In the genomic region with DNA sequence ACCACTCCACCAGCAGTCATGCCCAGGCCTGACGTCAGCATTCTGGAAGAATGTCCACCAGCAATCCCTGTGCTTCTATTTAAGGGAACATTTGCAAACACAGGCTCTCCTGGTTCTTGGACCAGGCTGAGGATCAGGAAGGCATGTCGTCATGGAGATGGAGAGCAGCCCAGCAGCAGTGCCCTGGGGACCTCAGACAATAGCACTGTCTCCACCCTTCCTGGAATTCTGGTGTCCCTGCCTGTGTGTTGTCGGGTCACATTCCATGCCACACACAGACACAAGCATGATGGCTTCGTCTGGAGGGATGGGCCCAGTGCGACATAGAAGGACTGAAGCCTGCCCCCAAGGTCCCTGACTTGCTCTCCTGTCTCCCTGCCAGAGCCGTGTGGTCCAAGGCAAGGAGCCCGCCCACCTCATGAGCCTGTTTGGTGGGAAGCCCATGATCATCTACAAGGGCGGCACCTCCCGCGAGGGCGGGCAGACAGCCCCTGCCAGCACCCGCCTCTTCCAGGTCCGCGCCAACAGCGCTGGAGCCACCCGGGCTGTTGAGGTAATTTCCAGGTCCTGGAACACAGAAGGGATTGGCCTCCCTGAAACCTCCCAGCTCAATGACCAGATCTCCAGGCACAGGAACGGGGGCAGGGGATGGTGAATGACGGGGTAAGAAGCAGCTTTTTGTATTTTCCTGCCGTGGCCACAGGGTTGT, we compare ENCODE assay signal across 2 cellular contexts.
TF ChIP-seq lines count a peak whose summit lies in the region.

No MANE protein-coding gene starts in this region.

TF ChIP-seq in HEK293, 187 proteins besides CTCF, POLR2A, EP300 and RAD21 (continued from another document):
- 0 out of 2 replicates have a peak, but pooled peaks have one; percentile 13 for TF ChIP-seq ZFHX2 (tag by site-specific recombination; conservative IDR thresholded peaks at IDR 0.05)
TF ChIP-seq in HEK293: peak in this region for 2.

TF ChIP-seq in HepG2, 621 proteins besides CTCF, POLR2A, EP300 and RAD21:
- TF ChIP-seq, protein P1, sequence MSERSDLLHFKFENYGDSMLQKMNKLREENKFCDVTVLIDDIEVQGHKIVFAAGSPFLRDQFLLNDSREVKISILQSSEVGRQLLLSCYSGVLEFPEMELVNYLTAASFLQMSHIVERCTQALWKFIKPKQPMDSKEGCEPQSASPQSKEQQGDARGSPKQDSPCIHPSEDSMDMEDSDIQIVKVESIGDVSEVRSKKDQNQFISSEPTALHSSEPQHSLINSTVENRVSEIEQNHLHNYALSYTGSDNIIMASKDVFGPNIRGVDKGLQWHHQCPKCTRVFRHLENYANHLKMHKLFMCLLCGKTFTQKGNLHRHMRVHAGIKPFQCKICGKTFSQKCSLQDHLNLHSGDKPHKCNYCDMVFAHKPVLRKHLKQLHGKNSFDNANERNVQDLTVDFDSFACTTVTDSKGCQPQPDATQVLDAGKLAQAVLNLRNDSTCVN (CRISPR knock-in tag; IDR thresholded peaks at IDR 0.05; ENCODE audit: borderline replicate concordance): no peak
- TF ChIP-seq, protein P2, sequence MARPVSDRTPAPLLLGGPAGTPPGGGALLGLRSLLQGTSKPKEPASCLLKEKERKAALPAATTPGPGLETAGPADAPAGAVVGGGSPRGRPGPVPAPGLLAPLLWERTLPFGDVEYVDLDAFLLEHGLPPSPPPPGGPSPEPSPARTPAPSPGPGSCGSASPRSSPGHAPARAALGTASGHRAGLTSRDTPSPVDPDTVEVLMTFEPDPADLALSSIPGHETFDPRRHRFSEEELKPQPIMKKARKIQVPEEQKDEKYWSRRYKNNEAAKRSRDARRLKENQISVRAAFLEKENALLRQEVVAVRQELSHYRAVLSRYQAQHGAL (CRISPR knock-in tag; IDR thresholded peaks at IDR 0.05; ENCODE audit: not compliant biosample characterization): no peak
- TF ChIP-seq, protein P3, sequence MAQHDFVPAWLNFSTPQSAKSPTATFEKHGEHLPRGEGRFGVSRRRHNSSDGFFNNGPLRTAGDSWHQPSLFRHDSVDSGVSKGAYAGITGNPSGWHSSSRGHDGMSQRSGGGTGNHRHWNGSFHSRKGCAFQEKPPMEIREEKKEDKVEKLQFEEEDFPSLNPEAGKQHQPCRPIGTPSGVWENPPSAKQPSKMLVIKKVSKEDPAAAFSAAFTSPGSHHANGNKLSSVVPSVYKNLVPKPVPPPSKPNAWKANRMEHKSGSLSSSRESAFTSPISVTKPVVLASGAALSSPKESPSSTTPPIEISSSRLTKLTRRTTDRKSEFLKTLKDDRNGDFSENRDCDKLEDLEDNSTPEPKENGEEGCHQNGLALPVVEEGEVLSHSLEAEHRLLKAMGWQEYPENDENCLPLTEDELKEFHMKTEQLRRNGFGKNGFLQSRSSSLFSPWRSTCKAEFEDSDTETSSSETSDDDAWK (CRISPR knock-in tag; IDR thresholded peaks at IDR 0.05): no peak
- TF ChIP-seq ZBTB20 (CRISPR knock-in tag; IDR thresholded peaks at IDR 0.05; ENCODE audit: borderline replicate concordance, low read depth): no peak
- peak; percentile 50 for TF ChIP-seq AGO2 (optimal IDR thresholded peaks at IDR 0.05; ENCODE audit: low read depth, low read length)
- TF ChIP-seq, protein P4, sequence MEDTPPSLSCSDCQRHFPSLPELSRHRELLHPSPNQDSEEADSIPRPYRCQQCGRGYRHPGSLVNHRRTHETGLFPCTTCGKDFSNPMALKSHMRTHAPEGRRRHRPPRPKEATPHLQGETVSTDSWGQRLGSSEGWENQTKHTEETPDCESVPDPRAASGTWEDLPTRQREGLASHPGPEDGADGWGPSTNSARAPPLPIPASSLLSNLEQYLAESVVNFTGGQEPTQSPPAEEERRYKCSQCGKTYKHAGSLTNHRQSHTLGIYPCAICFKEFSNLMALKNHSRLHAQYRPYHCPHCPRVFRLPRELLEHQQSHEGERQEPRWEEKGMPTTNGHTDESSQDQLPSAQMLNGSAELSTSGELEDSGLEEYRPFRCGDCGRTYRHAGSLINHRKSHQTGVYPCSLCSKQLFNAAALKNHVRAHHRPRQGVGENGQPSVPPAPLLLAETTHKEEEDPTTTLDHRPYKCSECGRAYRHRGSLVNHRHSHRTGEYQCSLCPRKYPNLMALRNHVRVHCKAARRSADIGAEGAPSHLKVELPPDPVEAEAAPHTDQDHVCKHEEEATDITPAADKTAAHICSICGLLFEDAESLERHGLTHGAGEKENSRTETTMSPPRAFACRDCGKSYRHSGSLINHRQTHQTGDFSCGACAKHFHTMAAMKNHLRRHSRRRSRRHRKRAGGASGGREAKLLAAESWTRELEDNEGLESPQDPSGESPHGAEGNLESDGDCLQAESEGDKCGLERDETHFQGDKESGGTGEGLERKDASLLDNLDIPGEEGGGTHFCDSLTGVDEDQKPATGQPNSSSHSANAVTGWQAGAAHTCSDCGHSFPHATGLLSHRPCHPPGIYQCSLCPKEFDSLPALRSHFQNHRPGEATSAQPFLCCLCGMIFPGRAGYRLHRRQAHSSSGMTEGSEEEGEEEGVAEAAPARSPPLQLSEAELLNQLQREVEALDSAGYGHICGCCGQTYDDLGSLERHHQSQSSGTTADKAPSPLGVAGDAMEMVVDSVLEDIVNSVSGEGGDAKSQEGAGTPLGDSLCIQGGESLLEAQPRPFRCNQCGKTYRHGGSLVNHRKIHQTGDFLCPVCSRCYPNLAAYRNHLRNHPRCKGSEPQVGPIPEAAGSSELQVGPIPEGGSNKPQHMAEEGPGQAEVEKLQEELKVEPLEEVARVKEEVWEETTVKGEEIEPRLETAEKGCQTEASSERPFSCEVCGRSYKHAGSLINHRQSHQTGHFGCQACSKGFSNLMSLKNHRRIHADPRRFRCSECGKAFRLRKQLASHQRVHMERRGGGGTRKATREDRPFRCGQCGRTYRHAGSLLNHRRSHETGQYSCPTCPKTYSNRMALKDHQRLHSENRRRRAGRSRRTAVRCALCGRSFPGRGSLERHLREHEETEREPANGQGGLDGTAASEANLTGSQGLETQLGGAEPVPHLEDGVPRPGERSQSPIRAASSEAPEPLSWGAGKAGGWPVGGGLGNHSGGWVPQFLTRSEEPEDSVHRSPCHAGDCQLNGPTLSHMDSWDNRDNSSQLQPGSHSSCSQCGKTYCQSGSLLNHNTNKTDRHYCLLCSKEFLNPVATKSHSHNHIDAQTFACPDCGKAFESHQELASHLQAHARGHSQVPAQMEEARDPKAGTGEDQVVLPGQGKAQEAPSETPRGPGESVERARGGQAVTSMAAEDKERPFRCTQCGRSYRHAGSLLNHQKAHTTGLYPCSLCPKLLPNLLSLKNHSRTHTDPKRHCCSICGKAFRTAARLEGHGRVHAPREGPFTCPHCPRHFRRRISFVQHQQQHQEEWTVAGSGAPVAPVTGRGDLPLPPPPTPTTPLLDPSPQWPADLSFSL (CRISPR knock-in tag; IDR thresholded peaks at IDR 0.05): no peak
- no peak for TF ChIP-seq ZNF138 (CRISPR knock-in tag; IDR thresholded peaks at IDR 0.05; ENCODE audit: low read depth)
